ENCODE assay signal across 8 cellular contexts in the genomic region with DNA sequence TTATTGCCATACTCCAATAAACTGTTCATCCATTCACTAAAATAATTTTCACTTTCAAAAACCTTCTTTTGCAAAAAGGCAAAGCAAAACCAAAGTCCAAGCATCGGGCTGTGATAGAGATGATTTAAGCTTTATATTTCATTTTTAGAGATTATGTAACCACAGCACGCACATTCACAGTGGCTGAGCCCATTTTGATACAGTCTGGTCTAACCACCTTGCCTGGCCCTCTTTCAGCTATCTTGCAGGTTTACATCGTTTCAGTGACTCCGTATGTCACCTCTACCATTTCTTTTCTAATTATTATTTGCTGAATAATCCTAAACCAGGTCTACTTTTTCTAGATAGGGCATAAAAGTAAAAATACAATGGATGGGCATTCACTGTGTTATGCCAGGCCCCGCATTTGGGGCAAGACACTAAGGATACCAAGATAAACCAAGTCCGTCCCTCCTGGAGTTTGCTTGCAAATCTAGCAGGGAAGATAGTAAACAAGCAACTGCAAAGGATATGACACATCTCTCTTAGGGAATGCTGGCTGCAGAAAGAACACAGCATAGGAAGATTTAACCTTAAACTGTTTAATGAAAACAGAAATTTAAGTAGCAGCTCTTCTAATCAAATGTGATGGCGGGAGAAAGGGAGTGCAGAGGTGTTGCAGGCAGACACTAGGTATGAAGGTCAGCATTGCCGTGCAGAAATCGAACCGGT. TPM values are rescaled to one million over a fixed set of nuclear protein-coding genes. Genes with fewer than 3 reads are reported as not detected.
DNase-seq lines count a peak whose midpoint lies in the region; ATAC-seq, FAIRE-seq and TF ChIP-seq lines count a peak whose summit lies in the region.

No MANE protein-coding gene starts in this region.

- no peak for FAIRE-seq in HTR-8/SVneo (lab: Jason Lieb, UNC)

- no peak for ATAC-seq in gastrocnemius medialis

- TF ChIP-seq CTCF in fibroblast of lung (conservative IDR thresholded peaks at IDR 0.05 in 1 of 2, IDR thresholded peaks at IDR 0.05 in 1 of 2; ENCODE audit: low read depth in 1 of 2, low read length in 2 of 2) (no peak), gastrocnemius medialis (IDR thresholded peaks at IDR 0.05 in 4 of 5, conservative IDR thresholded peaks at IDR 0.05 in 1 of 5) (no peak)

- H3K79me2 ChIP-seq in fibroblast of lung (ENCODE audit: control insufficient read depth, insufficient read depth, low read length) = peaks cover 55% of the 10 kb centered on the region

- no peak overlapping the region for H2AFZ ChIP-seq in fibroblast of lung (ENCODE audit: low read length)

- peaks cover 6% of the 10 kb centered on the region; the same call in 1 of the 2 replicates for H3K36me3 ChIP-seq in SJCRH30
- no peaks in the 10 kb centered on the region for H3K36me3 ChIP-seq in fibroblast of lung (ENCODE audit: control insufficient read depth, insufficient read depth, low read length)
- no peaks in the 10 kb centered on the region for H3K36me3 ChIP-seq in gastrocnemius medialis

- intact Hi-C loops in gastrocnemius medialis (cut with DNase I; ENCODE audit: low total_unique reads) = loop anchor here (1.0 to 10.0 kb wide), 7 partner anchors 111 to 1545 kb away; partner anchors contain the start of genes CFAP97, CYP4V2 and IRF2

- H3K4me3 ChIP-seq in GM08714 (ENCODE audit: low read length) (peak overlapping the region; percentile 80), SJCRH30 (peak overlapping the region; percentile 97), fibroblast of lung (replicated peaks in 1 of 4; ENCODE audit: control extremely low read depth in 1 of 4, insufficient read depth in 1 of 4, low read depth in 3 of 4, low read length in 4 of 4) (peak overlapping the region; percentile 53 to 90 (median 82)), gastrocnemius medialis (peak overlapping the region; percentile 66 to 98 (median 82))

- peak overlapping the region; percentile 93 for H3K4me2 ChIP-seq in fibroblast of lung (ENCODE audit: extremely low read depth, insufficient read depth, low read length)

- H3K9ac ChIP-seq in fibroblast of lung (ENCODE audit: insufficient read depth, low read length) = no peak overlapping the region

- TF ChIP-seq POLR2A in gastrocnemius medialis (IDR thresholded peaks at IDR 0.05) = no peak

- H3K27me3 ChIP-seq in SJCRH30 (no peaks in the 10 kb centered on the region), fibroblast of lung (ENCODE audit: control insufficient read depth, insufficient read depth, low read length) (no peaks in the 10 kb centered on the region), gastrocnemius medialis (no peaks in the 10 kb centered on the region)

- H3K4me1 ChIP-seq in SJCRH30 = peaks cover 3% of the 10 kb centered on the region; the same call in 1 of the 2 replicates
- peaks cover 11% of the 10 kb centered on the region for H3K4me1 ChIP-seq in fibroblast of lung (ENCODE audit: control insufficient read depth, extremely low read depth, insufficient read depth, low read length)
- peaks cover 53 to 54% of the 10 kb centered on the region in 2 donors for H3K4me1 ChIP-seq in gastrocnemius medialis

- H4K20me1 ChIP-seq in fibroblast of lung (ENCODE audit: control insufficient read depth, extremely low read depth, insufficient read depth, low read length) = no peaks in the 10 kb centered on the region

- H3K9me3 ChIP-seq in SJCRH30 (replicated peaks) (no peaks in the 10 kb centered on the region), fibroblast of lung (ENCODE audit: control insufficient read depth, insufficient read depth, low read depth, low read length) (no peaks in the 10 kb centered on the region), gastrocnemius medialis (no peaks in the 10 kb centered on the region)

- DNase-seq in SJCRH30 (no peak), fibroblast of lung (ENCODE audit: low read depth in 2 of 2) (peak; percentile 20 to 30), gastrocnemius medialis (no peak), occipital lobe (lab: John Stamatoyannopoulos, UW) (no peak), SW 1271 (lab: John Stamatoyannopoulos, UW) (no peak), HTR-8/SVneo (ENCODE audit: insufficient read length, low spot score) (no peak), NCI-H1105 (lab: John Stamatoyannopoulos, UW) (no peak)

- H3K27ac ChIP-seq in SJCRH30 = no peak overlapping the region
- H3K27ac ChIP-seq in fibroblast of lung (ENCODE audit: insufficient read depth, low read length) = peak overlapping the region; percentile 41
- peak overlapping the region; percentile 89 to 100 (median 98) for H3K27ac ChIP-seq in gastrocnemius medialis

- in situ Hi-C loops in gastrocnemius medialis (cut with MboI; ENCODE audit: low sequenced_read_pairs in 4 of 4) = loop anchor here in 1 of 4 donors (10.0 kb wide), 1 partner anchor 383 kb away; no protein-coding TSS in a partner anchor

RNA-seq across cellular contexts. Expression of gene CASP3, which starts 1.7 kb away (rescaled TPM):
- total RNA-seq in SJCRH30 (2014; rRNA removed; shearing (Covaris generic)) = 37.9 and 44.0 TPM in 2 replicates
- total RNA-seq in fibroblast of lung (26.4 and 28.2 TPM in 2 replicates), gastrocnemius medialis (10 to 100 TPM; 16.9 to 25.5 (median 20.8) TPM), occipital lobe (60.5 TPM)
- polyA plus RNA-seq in fibroblast of lung = 34.2 and 41.1 TPM in 2 replicates
- 23.6 and 27.7 TPM in 2 replicates for polyA plus RNA-seq in fibroblast of lung (2012)
- polyA minus RNA-seq in fibroblast of lung (ENCODE audit: low replicate concordance) = 6.9 and 10.4 TPM in 2 replicates

RNA-seq across cellular contexts. Expression of gene PRIMPOL, which starts 2.0 kb away (rescaled TPM):
- 19.0 and 24.7 TPM in 2 replicates for total RNA-seq in SJCRH30 (2014; rRNA removed; shearing (Covaris generic))
- 19.3 and 22.3 TPM in 2 replicates for total RNA-seq in fibroblast of lung
- 11.5 and 15.1 TPM in 2 replicates for polyA plus RNA-seq in fibroblast of lung
- 7.9 and 8.1 TPM in 2 replicates for polyA plus RNA-seq in fibroblast of lung (2012)
- polyA minus RNA-seq in fibroblast of lung (ENCODE audit: low replicate concordance) = 0.59 TPM in 1 of 2 replicates, not detected in the other
- 10 to 100 TPM in 3 of 4 donors, 1 to 10 TPM in 1; 5.9 to 11.1 (median 10.7) TPM for total RNA-seq in gastrocnemius medialis
- total RNA-seq in occipital lobe = 43.8 TPM

Comparison
In these comparisons a context has a peak if more than half of its experiments do, and no peak if none do; other contexts are left out.
1. DNase-seq: peak in fibroblast of lung (2 of 2); none in SJCRH30 (0 of 2), gastrocnemius medialis (0 of 2), occipital lobe (single experiment), SW 1271 (0 of 2), HTR-8/SVneo (single experiment) and NCI-H1105 (single experiment).
2. Peak in every context shown above with its lines, with median percentiles within 50 percentile points of each other: H3K4me3 ChIP-seq.